In genomic region chr9:14180942-14181270, GRCh38 we compare ENCODE assay signal across 14 cellular contexts.
A peak's percentile ranks its signal among the peaks of the same experiment; 100 is the strongest.
DNase-seq lines count a peak whose midpoint lies in the region; ATAC-seq and TF ChIP-seq lines count a peak whose summit lies in the region.
"Had no signal": no experiment of that assay in that cellular context is flagged by ENCODE, and none has a peak within 500 bp of the region (broad histone marks: within the 10 kb centered on the region; RNA-seq: fewer than 3 reads in every experiment).

No MANE protein-coding gene starts in this region.

- H3K9me3 ChIP-seq in body of pancreas (no peaks in the 10 kb centered on the region), ovary (no peaks in the 10 kb centered on the region), upper lobe of right lung (no peaks in the 10 kb centered on the region)
- H3K9me3 ChIP-seq: HAP-1 had no signal

- TF ChIP-seq CTCF in body of pancreas (IDR thresholded peaks at IDR 0.05) (no peak), fibroblast of pulmonary artery (IDR thresholded peaks at IDR 0.05; ENCODE audit: low read length, missing control alignments) (no peak), ovary (IDR thresholded peaks at IDR 0.05) (no peak), upper lobe of right lung (IDR thresholded peaks at IDR 0.05) (no peak)

- no peak for TF ChIP-seq EP300 in ovary (IDR thresholded peaks at IDR 0.05)

- H3K4me1 ChIP-seq in body of pancreas = peaks cover 61% of the 10 kb centered on the region
- H3K4me1 ChIP-seq in ovary (ENCODE audit: insufficient read depth) = peaks cover 4% of the 10 kb centered on the region
- H3K4me1 ChIP-seq in upper lobe of right lung = peaks cover 6% of the 10 kb centered on the region

- H3K4me1 Mint-ChIP-seq in immature natural killer cell = no peaks in the 10 kb centered on the region
- H3K4me1 Mint-ChIP-seq: activated naive CD8-positive, alpha-beta T cell treated with anti-CD3 and anti-CD28 coated beads, Interleukin-2, amount 50 U/mL, for 24 hours; CD8-positive, alpha-beta memory T cell had no signal

- peaks cover 0 to 26% (median 6%) of the 10 kb centered on the region in 6 donors for H3K9me3 Mint-ChIP-seq in immature natural killer cell
- H3K9me3 Mint-ChIP-seq: activated naive CD8-positive, alpha-beta T cell treated with anti-CD3 and anti-CD28 coated beads, Interleukin-2, amount 50 U/mL, for 24 hours; stimulated activated naive CD8-positive, alpha-beta T cell treated with anti-CD3 and anti-CD28 coated beads, Interleukin-15, Interleukin-2, amounts not matched to agents 100 ng/mL and 50 ng/mL, for 24 hours had no signal

- ATAC-seq in body of pancreas (no peak), upper lobe of right lung (no peak), GM21367 (IDR thresholded peaks at IDR 0.05; ENCODE audit: unreplicated experiment) (no peak)
- ATAC-seq: activated naive CD8-positive, alpha-beta T cell treated with anti-CD3 and anti-CD28 coated beads, Interleukin-2, amount 50 U/mL, for 24 hours had no signal

- H3K27ac ChIP-seq in body of pancreas (peak overlapping the region; percentile 66 to 93 (median 86)), ovary (peak overlapping the region in 1 of 2 donors; percentile 31), upper lobe of right lung (peak overlapping the region; percentile 44), caudate nucleus (ENCODE audit: low read depth, low read length) (no peak overlapping the region)

- intact Hi-C loops in body of pancreas (cut with DNase I) (no loop called here), ovary (cut with DNase I) (no loop called here), upper lobe of right lung (cut with DNase I) (no loop called here)

- no peaks in the 10 kb centered on the region for H3K36me3 Mint-ChIP-seq in immature natural killer cell
- H3K36me3 Mint-ChIP-seq: CD8-positive, alpha-beta memory T cell had no signal

- H3K27me3 ChIP-seq in body of pancreas = no peaks in the 10 kb centered on the region
- H3K27me3 ChIP-seq in ovary = no peaks in the 10 kb centered on the region
- no peaks in the 10 kb centered on the region for H3K27me3 ChIP-seq in upper lobe of right lung

- no peaks in the 10 kb centered on the region for H3K36me3 ChIP-seq in body of pancreas (replicated peaks in 1 of 2; ENCODE audit: insufficient read depth in 1 of 2, low read depth in 2 of 2)
- no peaks in the 10 kb centered on the region for H3K36me3 ChIP-seq in ovary
- no peaks in the 10 kb centered on the region for H3K36me3 ChIP-seq in upper lobe of right lung
- H3K36me3 ChIP-seq: HAP-1 had no signal

- no peak overlapping the region for H3K27ac Mint-ChIP-seq in immature natural killer cell
- H3K27ac Mint-ChIP-seq: activated naive CD8-positive, alpha-beta T cell treated with anti-CD3 and anti-CD28 coated beads, Interleukin-2, amount 50 U/mL, for 24 hours; CD8-positive, alpha-beta memory T cell; stimulated activated naive CD8-positive, alpha-beta T cell treated with anti-CD3 and anti-CD28 coated beads, Interleukin-15, Interleukin-2, amounts not matched to agents 100 ng/mL and 50 ng/mL, for 24 hours had no signal

- H3K4me3 ChIP-seq in body of pancreas = no peak overlapping the region
- H3K4me3 ChIP-seq in fibroblast of pulmonary artery (replicated peaks; ENCODE audit: low read depth, low read length) = peak overlapping the region; percentile 13
- H3K4me3 ChIP-seq in ovary = peak overlapping the region; percentile 5
- H3K4me3 ChIP-seq in upper lobe of right lung = peak overlapping the region; percentile 26
- H3K4me3 ChIP-seq: HAP-1, lung had no signal

- 15 to 26% methylated on average over 1 of the region's 1 CpG for WGBS in body of pancreas, 2 donors
- WGBS in ovary, 3 donors = 34 to 43% (median 34%) methylated on average over 1 of the region's 1 CpG

- no peaks in the 10 kb centered on the region for H3K27me3 Mint-ChIP-seq in immature natural killer cell (ENCODE audit: low read depth in 3 of 3)
- H3K27me3 Mint-ChIP-seq: activated naive CD8-positive, alpha-beta T cell treated with anti-CD3 and anti-CD28 coated beads, Interleukin-2, amount 50 U/mL, for 24 hours; CD8-positive, alpha-beta memory T cell; stimulated activated naive CD8-positive, alpha-beta T cell treated with anti-CD3 and anti-CD28 coated beads, Interleukin-15, Interleukin-2, amounts not matched to agents 100 ng/mL and 50 ng/mL, for 24 hours had no signal

- H3K4me3 Mint-ChIP-seq in immature natural killer cell = no peak overlapping the region
- H3K4me3 Mint-ChIP-seq: activated naive CD8-positive, alpha-beta T cell treated with anti-CD3 and anti-CD28 coated beads, Interleukin-2, amount 50 U/mL, for 24 hours; CD8-positive, alpha-beta memory T cell; stimulated activated naive CD8-positive, alpha-beta T cell treated with anti-CD3 and anti-CD28 coated beads, Interleukin-15, Interleukin-2, amounts not matched to agents 100 ng/mL and 50 ng/mL, for 24 hours had no signal

- DNase-seq in body of pancreas (no peak), fibroblast of pulmonary artery (ENCODE audit: low read depth) (no peak), ovary (no peak), upper lobe of right lung (no peak), immature natural killer cell (no peak), caudate nucleus (lab: John Stamatoyannopoulos, UW) (no peak)
- DNase-seq: activated naive CD8-positive, alpha-beta T cell treated with anti-CD3 and anti-CD28 coated beads, Interleukin-2, amount 50 U/mL, for 24 hours; CD8-positive, alpha-beta memory T cell; GF-D8; glutamatergic neuron had no signal

- TF ChIP-seq POLR2A in body of pancreas (IDR thresholded peaks at IDR 0.05) (no peak), ovary (IDR thresholded peaks at IDR 0.05) (no peak)

Comparison
In these comparisons a context has a peak if more than half of its experiments do, and no peak if none do; other contexts are left out.
1. H3K4me3 ChIP-seq: peak in fibroblast of pulmonary artery (single experiment), ovary (single experiment) and upper lobe of right lung (single experiment); none in body of pancreas (0 of 2).